ENCODE assay signal across 9 cellular contexts in the genomic region with DNA sequence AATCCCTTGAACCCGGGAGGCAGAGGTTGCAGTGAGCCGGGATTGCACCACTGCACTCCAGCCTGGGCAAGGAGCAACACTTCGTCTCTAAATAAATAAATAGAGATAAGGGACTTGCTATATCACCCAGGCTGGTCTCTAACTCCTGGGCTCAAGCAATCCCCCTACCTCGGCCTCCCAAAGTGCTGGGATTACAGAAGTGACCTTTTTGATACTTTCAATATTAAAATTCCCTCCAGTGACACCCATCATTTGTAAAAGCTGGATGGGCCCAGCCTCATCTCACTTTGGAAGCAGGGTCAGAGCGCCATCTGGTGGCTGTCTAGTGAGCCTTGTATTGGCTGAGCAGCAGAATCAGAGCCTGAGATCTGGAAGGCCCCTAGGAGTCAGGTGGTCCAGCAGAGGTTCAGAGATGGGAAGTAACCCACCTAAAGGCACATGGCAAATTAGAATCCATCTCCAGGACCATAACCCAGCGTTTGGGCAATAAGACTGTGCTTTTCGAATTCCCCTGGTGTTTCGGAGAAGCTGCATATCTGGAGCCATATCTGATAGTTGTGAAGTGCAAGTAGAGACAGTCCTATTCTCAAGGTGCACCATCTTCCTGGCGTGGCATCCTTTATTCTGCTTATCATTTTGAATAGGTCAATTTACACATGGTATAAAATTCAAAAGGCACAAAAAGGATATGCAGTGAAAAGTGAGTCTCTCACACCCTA. TPM values are rescaled to one million over a fixed set of nuclear protein-coding genes. Genes with fewer than 3 reads are reported as not detected.
DNase-seq lines count a peak whose midpoint lies in the region; ATAC-seq and TF ChIP-seq lines count a peak whose summit lies in the region.
"Had no signal": no experiment of that assay in that cellular context is flagged by ENCODE, and none has a peak within 500 bp of the region (broad histone marks: within the 10 kb centered on the region; RNA-seq: fewer than 3 reads in every experiment).

No MANE protein-coding gene starts in this region.

- H3K4me3 Mint-ChIP-seq in Calu3 (ENCODE audit: low read depth, unreplicated experiment), result no peak overlapping the region
- H3K4me3 Mint-ChIP-seq in activated CD4-positive, alpha-beta memory T cell treated with anti-CD3 and anti-CD28 coated beads, Interleukin-2, amount 10 ng/mL, durations not matched to agents 7 days and 5 days, result no peak overlapping the region
- H3K4me3 Mint-ChIP-seq in memory B cell, result no peak overlapping the region

- POLR2A ChIA-PET in activated CD4-positive, alpha-beta memory T cell treated with anti-CD3 and anti-CD28 coated beads, Interleukin-2, amount 10 ng/mL, durations not matched to agents 7 days and 5 days (lab: Charles Lee), result interaction anchor here (1.3 kb wide), 1 partner anchor 140 kb away, joined by 5 read pairs; no protein-coding TSS in a partner anchor

- peaks cover 11% of the 10 kb centered on the region for H3K4me1 Mint-ChIP-seq in Calu3 (ENCODE audit: low read depth, unreplicated experiment)
- peaks cover 5% of the 10 kb centered on the region for H3K4me1 Mint-ChIP-seq in activated CD4-positive, alpha-beta memory T cell treated with anti-CD3 and anti-CD28 coated beads, Interleukin-2, amount 10 ng/mL, durations not matched to agents 7 days and 5 days
- peaks cover 10% of the 10 kb centered on the region for H3K4me1 Mint-ChIP-seq in memory B cell

- H3K27me3 Mint-ChIP-seq in Calu3 (ENCODE audit: unreplicated experiment), result peaks cover 14% of the 10 kb centered on the region
- no peaks in the 10 kb centered on the region for H3K27me3 Mint-ChIP-seq in activated CD4-positive, alpha-beta memory T cell treated with anti-CD3 and anti-CD28 coated beads, Interleukin-2, amount 10 ng/mL, durations not matched to agents 7 days and 5 days
- H3K27me3 Mint-ChIP-seq in memory B cell, result no peaks in the 10 kb centered on the region

- no TSS peak for BruUV-seq in Calu3 (replicated peaks; lab: Mats Ljungman, UMichigan)

- H3K9me3 Mint-ChIP-seq in Calu3 (ENCODE audit: low read depth, unreplicated experiment) (no peaks in the 10 kb centered on the region), memory B cell (no peaks in the 10 kb centered on the region)
- no peaks in the 10 kb centered on the region for H3K9me3 Mint-ChIP-seq in activated CD4-positive, alpha-beta memory T cell treated with anti-CD3 and anti-CD28 coated beads, Interleukin-2, amount 10 ng/mL, durations not matched to agents 7 days and 5 days

- intact Hi-C loops in Calu3 (cut with micrococcal nuclease; ENCODE audit: unreplicated experiment), result loop anchor here (1.0 to 2.0 kb wide), 2 partner anchors 140 to 225 kb away; no protein-coding TSS in a partner anchor

- CTCF ChIA-PET in Calu3 (lab: Charles Lee), result interaction anchor here (0.6 to 2.0 kb wide), 3 partner anchors 53 to 602 kb away, joined by 3 to 16 read pairs (median 6); partner anchors contain the start of gene KCNK3
- CTCF ChIA-PET in activated CD4-positive, alpha-beta memory T cell treated with anti-CD3 and anti-CD28 coated beads, Interleukin-2, amount 10 ng/mL, durations not matched to agents 7 days and 5 days (lab: Charles Lee), result interaction anchor here (0.6 to 6.5 kb wide), 19 partner anchors 10 to 319 kb away, joined by 3 to 88 read pairs (median 3); no protein-coding TSS in a partner anchor

- peak; percentile 85 for DNase-seq in Calu3
- peak; percentile 50 to 83 for DNase-seq in NCI-H526 (lab: John Stamatoyannopoulos, UW)
- peak; percentile 80 for DNase-seq in activated CD4-positive, alpha-beta memory T cell treated with anti-CD3 and anti-CD28 coated beads, Interleukin-2, amount 10 ng/mL, durations not matched to agents 7 days and 5 days
- DNase-seq in effector CD4-positive, alpha-beta T cell, result peak; percentile 70
- DNase-seq in memory B cell (ENCODE audit: low spot score in 2 of 2), result peak; percentile 63 to 72
- peak; percentile 68 for DNase-seq in stimulated activated CD8-positive, alpha-beta memory T cell treated with anti-CD3 and anti-CD28 coated beads, Interleukin-15, amount 100 ng/mL, for 24 hours (ENCODE audit: low read depth)

- H3K36me3 Mint-ChIP-seq in Calu3 (ENCODE audit: insufficient read depth, unreplicated experiment), result peaks cover 5% of the 10 kb centered on the region
- no peaks in the 10 kb centered on the region for H3K36me3 Mint-ChIP-seq in activated CD4-positive, alpha-beta memory T cell treated with anti-CD3 and anti-CD28 coated beads, Interleukin-2, amount 10 ng/mL, durations not matched to agents 7 days and 5 days (ENCODE audit: low read depth)
- H3K36me3 Mint-ChIP-seq in memory B cell, result no peaks in the 10 kb centered on the region

- peak; percentile 91 for TF ChIP-seq CTCF in Calu3 (IDR thresholded peaks at IDR 0.05; ENCODE audit: unreplicated experiment)

- H3K27ac Mint-ChIP-seq in Calu3 (ENCODE audit: unreplicated experiment), result no peak overlapping the region
- no peak overlapping the region for H3K27ac Mint-ChIP-seq in activated CD4-positive, alpha-beta memory T cell treated with anti-CD3 and anti-CD28 coated beads, Interleukin-2, amount 10 ng/mL, durations not matched to agents 7 days and 5 days
- H3K27ac Mint-ChIP-seq in memory B cell, result no peak overlapping the region

- ATAC-seq in HG03342 (IDR thresholded peaks at IDR 0.05; ENCODE audit: unreplicated experiment) (peak; percentile 52), memory B cell (ENCODE audit: low read depth) (peak; percentile 89), GM19455 (IDR thresholded peaks at IDR 0.05; ENCODE audit: unreplicated experiment) (no peak)

RNA-seq across cellular contexts. Expression of gene SLC35F6, which starts 18.3 kb away (rescaled TPM):
- 36.9 and 43.0 TPM in 2 replicates for total RNA-seq in Calu3 (2022)
- 10 to 100 TPM; 27.0 to 27.6 TPM for total RNA-seq in activated CD4-positive, alpha-beta memory T cell treated with anti-CD3 and anti-CD28 coated beads, Interleukin-2, amount 10 ng/mL, durations not matched to agents 7 days and 5 days

RNA-seq across cellular contexts. Expression of gene CENPA, which starts 40.1 kb away (rescaled TPM):
- total RNA-seq in Calu3 (2022), result 23.4 and 33.2 TPM in 2 replicates
- total RNA-seq in activated CD4-positive, alpha-beta memory T cell treated with anti-CD3 and anti-CD28 coated beads, Interleukin-2, amount 10 ng/mL, durations not matched to agents 7 days and 5 days, result 10 to 100 TPM; 39.5 to 43.1 TPM

RNA-seq across cellular contexts. Expression of gene KCNK3, which starts 53.2 kb away (rescaled TPM):
- not detected in 2 replicates for total RNA-seq in Calu3 (2022)
- total RNA-seq in activated CD4-positive, alpha-beta memory T cell treated with anti-CD3 and anti-CD28 coated beads, Interleukin-2, amount 10 ng/mL, durations not matched to agents 7 days and 5 days, result not detected
- total RNA-seq: T-helper 1 cell treated with Interleukin-12 subunit alpha and Interleukin-12 subunit beta and Interleukin-4 antibody, amounts not matched to agents 30 ng/mL and 1 ng/mL, for 36 hours had no signal
